In the genomic region with DNA sequence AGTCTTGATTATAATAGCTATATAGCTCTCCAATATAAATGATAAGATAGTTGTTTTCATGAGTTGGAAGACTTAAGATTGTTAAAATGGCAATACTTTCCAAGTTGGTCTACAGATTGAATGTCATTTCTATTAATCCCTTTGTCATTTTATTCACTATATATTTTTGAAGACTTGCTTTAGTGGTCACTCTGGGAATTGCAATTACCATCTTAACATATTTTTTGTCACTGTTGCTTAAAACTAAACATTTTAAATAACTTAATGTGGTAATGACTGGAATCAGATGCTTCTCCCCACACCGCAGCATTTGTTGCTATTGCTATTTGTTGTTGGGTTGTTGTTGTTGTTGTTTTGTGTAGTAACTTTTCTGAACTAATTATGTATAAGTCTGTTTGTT, we compare ENCODE assay signal across 23 cellular contexts.
DNase-seq lines count a peak whose midpoint lies in the region; ATAC-seq and TF ChIP-seq lines count a peak whose summit lies in the region.
"Had no signal": no experiment of that assay in that cellular context is flagged by ENCODE, and none has a peak within 500 bp of the region (broad histone marks: within the 10 kb centered on the region; RNA-seq: fewer than 3 reads in every experiment).

No MANE protein-coding gene starts in this region.

- WGBS in liver: 76% methylated on average over 1 of the region's 1 CpG
- WGBS in right lobe of liver (ENCODE audit: insufficient coverage, low coverage, low lambda C conversion rate, missing lambda C conversion rate): 58% methylated on average over 1 of the region's 1 CpG

- H3K4me1 ChIP-seq in liver (ENCODE audit: control insufficient read depth in 4 of 4, insufficient read depth in 4 of 4, low read length in 3 of 4) (no peaks in the 10 kb centered on the region), right lobe of liver (no peaks in the 10 kb centered on the region)
- H3K4me1 ChIP-seq: spleen, tibial nerve had no signal

- H3K9me3 ChIP-seq in liver (ENCODE audit: control insufficient read depth in 4 of 4, low read length in 3 of 4): no peaks in the 10 kb centered on the region
- H3K9me3 ChIP-seq in right lobe of liver: no peaks in the 10 kb centered on the region
- H3K9me3 ChIP-seq: spleen, tibial nerve had no signal

- TF ChIP-seq CTCF in liver (IDR thresholded peaks at IDR 0.05; ENCODE audit: low read depth, low read length, missing input control): peak; percentile 17
- peak in 2 of 4 donors; percentile 13 to 21 for TF ChIP-seq CTCF in right lobe of liver (IDR thresholded peaks at IDR 0.05)
- peak; percentile 19; the same call in 1 of the 2 replicates for TF ChIP-seq CTCF in RWPE1 (conservative IDR thresholded peaks at IDR 0.05; ENCODE audit: low read depth)
- peak; percentile 2 for TF ChIP-seq CTCF in fibroblast of villous mesenchyme (IDR thresholded peaks at IDR 0.05; ENCODE audit: insufficient read depth, low read depth, low read length)

- no peak for TF ChIP-seq RAD21 in liver (IDR thresholded peaks at IDR 0.05)

- CTCF ChIA-PET in RWPE1 (lab: Yijun Ruan, JAX): interaction anchor here (0.6 kb wide), 1 partner anchor 36 kb away, joined by 3 read pairs; no protein-coding TSS in a partner anchor

- H3K9ac ChIP-seq in liver (ENCODE audit: low read depth in 1 of 2, low read length in 2 of 2): no peak overlapping the region

- ATAC-seq in right lobe of liver: no peak
- ATAC-seq in GM19395 (IDR thresholded peaks at IDR 0.05; ENCODE audit: unreplicated experiment): no peak

- H3K4me3 ChIP-seq in liver (ENCODE audit: low read depth in 1 of 3, low read length in 3 of 3): no peak overlapping the region
- no peak overlapping the region for H3K4me3 ChIP-seq in right lobe of liver
- H3K4me3 ChIP-seq in fibroblast of villous mesenchyme (ENCODE audit: low read depth, low read length): no peak overlapping the region
- H3K4me3 ChIP-seq: lung, spleen, tibial nerve had no signal

- H3K36me3 ChIP-seq in liver (ENCODE audit: control insufficient read depth in 4 of 4, insufficient read depth in 3 of 4, low read depth in 1 of 4, low read length in 3 of 4): no peaks in the 10 kb centered on the region
- H3K36me3 ChIP-seq in right lobe of liver: no peaks in the 10 kb centered on the region
- H3K36me3 ChIP-seq: spleen, tibial nerve had no signal

- intact Hi-C loops in right lobe of liver (cut with DNase I): no loop called here

- POLR2A ChIA-PET in RWPE1 (lab: Yijun Ruan, JAX; ENCODE audit: low non-redundant PET): no interaction called here

- H3K27me3 ChIP-seq in liver (ENCODE audit: control insufficient read depth in 4 of 4, insufficient read depth in 4 of 4, low read length in 3 of 4) (no peaks in the 10 kb centered on the region), right lobe of liver (no peaks in the 10 kb centered on the region)
- H3K27me3 ChIP-seq: spleen, tibial nerve had no signal

- no peak overlapping the region for H3K27ac ChIP-seq in liver (ENCODE audit: low read depth in 1 of 2, low read length in 2 of 2)
- no peak overlapping the region for H3K27ac ChIP-seq in right lobe of liver
- no peak overlapping the region for H3K27ac ChIP-seq in RWPE1
- H3K27ac ChIP-seq: epithelial cell of prostate, HL-60, spleen, tibial nerve had no signal

- DNase-seq in right lobe of liver (no peak), RWPE1 (ENCODE audit: low spot score) (no peak), fibroblast of villous mesenchyme (ENCODE audit: low read depth) (no peak), inferior parietal cortex (ENCODE audit: extremely low spot score) (no peak), NCI-H2227 treated with DMSO at 0.1 percent for 48 hours (lab: John Stamatoyannopoulos, UW) (no peak), occipital lobe (lab: John Stamatoyannopoulos, UW) (no peak)
- DNase-seq: activated CD4-positive, CD25-positive, alpha-beta regulatory T cell treated with anti-CD3 and anti-CD28 coated beads, Interleukin-2, amount 50 U/mL, for 72 hours; activated CD8-positive, alpha-beta memory T cell treated with anti-CD3 and anti-CD28 coated beads for 24 hours; activated T-cell treated with anti-CD3 and anti-CD28 coated beads, Interleukin-2, amount 50 U/mL, for 24 hours; C1 segment of cervical spinal cord; dermis blood vessel endothelial cell; kidney; NCI-H146; NCI-H524; nucleus accumbens; spleen; stimulated activated CD4-positive, alpha-beta T cell treated with anti-CD3 and anti-CD28 coated beads, Interleukin-4, amount 100 ng/mL, for 4 hours had no signal

- TF ChIP-seq POLR2A in right lobe of liver (IDR thresholded peaks at IDR 0.05): no peak

TF ChIP-seq in liver, 16 proteins besides CTCF, POLR2A, EP300 and RAD21:
- TF ChIP-seq YY1 (IDR thresholded peaks at IDR 0.05) (no peak), HNF4A (conservative IDR thresholded peaks at IDR 0.05) (no peak), JUND (IDR thresholded peaks at IDR 0.05) (no peak), FOXA1 (IDR thresholded peaks at IDR 0.05) (no peak), SP1 (IDR thresholded peaks at IDR 0.05) (no peak), HNF4G (IDR thresholded peaks at IDR 0.05) (no peak), TAF1 (conservative IDR thresholded peaks at IDR 0.05) (no peak), GABPA (IDR thresholded peaks at IDR 0.05 in 1 of 2, conservative IDR thresholded peaks at IDR 0.05 in 1 of 2) (no peak), EGR1 (IDR thresholded peaks at IDR 0.05; ENCODE audit: low read depth in 2 of 2) (no peak), NR2F2 (IDR thresholded peaks at IDR 0.05) (no peak), RXRA (IDR thresholded peaks at IDR 0.05) (no peak), FOXA2 (IDR thresholded peaks at IDR 0.05) (no peak)
- TF ChIP-seq, protein P1, sequence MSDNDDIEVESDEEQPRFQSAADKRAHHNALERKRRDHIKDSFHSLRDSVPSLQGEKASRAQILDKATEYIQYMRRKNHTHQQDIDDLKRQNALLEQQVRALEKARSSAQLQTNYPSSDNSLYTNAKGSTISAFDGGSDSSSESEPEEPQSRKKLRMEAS (IDR thresholded peaks at IDR 0.05): no peak
- TF ChIP-seq, protein P2, sequence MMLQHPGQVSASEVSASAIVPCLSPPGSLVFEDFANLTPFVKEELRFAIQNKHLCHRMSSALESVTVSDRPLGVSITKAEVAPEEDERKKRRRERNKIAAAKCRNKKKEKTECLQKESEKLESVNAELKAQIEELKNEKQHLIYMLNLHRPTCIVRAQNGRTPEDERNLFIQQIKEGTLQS (IDR thresholded peaks at IDR 0.05): no peak
- TF ChIP-seq, protein P3, sequence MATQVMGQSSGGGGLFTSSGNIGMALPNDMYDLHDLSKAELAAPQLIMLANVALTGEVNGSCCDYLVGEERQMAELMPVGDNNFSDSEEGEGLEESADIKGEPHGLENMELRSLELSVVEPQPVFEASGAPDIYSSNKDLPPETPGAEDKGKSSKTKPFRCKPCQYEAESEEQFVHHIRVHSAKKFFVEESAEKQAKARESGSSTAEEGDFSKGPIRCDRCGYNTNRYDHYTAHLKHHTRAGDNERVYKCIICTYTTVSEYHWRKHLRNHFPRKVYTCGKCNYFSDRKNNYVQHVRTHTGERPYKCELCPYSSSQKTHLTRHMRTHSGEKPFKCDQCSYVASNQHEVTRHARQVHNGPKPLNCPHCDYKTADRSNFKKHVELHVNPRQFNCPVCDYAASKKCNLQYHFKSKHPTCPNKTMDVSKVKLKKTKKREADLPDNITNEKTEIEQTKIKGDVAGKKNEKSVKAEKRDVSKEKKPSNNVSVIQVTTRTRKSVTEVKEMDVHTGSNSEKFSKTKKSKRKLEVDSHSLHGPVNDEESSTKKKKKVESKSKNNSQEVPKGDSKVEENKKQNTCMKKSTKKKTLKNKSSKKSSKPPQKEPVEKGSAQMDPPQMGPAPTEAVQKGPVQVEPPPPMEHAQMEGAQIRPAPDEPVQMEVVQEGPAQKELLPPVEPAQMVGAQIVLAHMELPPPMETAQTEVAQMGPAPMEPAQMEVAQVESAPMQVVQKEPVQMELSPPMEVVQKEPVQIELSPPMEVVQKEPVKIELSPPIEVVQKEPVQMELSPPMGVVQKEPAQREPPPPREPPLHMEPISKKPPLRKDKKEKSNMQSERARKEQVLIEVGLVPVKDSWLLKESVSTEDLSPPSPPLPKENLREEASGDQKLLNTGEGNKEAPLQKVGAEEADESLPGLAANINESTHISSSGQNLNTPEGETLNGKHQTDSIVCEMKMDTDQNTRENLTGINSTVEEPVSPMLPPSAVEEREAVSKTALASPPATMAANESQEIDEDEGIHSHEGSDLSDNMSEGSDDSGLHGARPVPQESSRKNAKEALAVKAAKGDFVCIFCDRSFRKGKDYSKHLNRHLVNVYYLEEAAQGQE (IDR thresholded peaks at IDR 0.05): no peak
- TF ChIP-seq, protein P4, sequence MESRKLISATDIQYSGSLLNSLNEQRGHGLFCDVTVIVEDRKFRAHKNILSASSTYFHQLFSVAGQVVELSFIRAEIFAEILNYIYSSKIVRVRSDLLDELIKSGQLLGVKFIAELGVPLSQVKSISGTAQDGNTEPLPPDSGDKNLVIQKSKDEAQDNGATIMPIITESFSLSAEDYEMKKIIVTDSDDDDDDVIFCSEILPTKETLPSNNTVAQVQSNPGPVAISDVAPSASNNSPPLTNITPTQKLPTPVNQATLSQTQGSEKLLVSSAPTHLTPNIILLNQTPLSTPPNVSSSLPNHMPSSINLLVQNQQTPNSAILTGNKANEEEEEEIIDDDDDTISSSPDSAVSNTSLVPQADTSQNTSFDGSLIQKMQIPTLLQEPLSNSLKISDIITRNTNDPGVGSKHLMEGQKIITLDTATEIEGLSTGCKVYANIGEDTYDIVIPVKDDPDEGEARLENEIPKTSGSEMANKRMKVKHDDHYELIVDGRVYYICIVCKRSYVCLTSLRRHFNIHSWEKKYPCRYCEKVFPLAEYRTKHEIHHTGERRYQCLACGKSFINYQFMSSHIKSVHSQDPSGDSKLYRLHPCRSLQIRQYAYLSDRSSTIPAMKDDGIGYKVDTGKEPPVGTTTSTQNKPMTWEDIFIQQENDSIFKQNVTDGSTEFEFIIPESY (IDR thresholded peaks at IDR 0.05): no peak
